ENCODE assay signal across 9 cellular contexts in the genomic region with DNA sequence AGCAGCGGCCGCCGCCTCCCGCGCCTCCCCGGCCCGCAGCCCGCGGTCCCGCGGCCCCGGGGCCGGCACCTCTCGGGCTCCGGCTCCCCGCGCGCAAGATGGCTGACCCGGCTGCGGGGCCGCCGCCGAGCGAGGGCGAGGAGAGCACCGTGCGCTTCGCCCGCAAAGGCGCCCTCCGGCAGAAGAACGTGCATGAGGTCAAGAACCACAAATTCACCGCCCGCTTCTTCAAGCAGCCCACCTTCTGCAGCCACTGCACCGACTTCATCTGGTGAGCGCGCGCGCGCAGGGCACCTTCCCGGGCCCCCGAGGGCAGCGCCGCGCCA. TPM values are rescaled to one million over a fixed set of nuclear protein-coding genes. Genes with fewer than 3 reads are reported as not detected.
DNase-seq lines count a peak whose midpoint lies in the region; ATAC-seq and TF ChIP-seq lines count a peak whose summit lies in the region.
"Had no signal": no experiment of that assay in that cellular context is flagged by ENCODE, and none has a peak within 500 bp of the region (broad histone marks: within the 10 kb centered on the region; RNA-seq: fewer than 3 reads in every experiment).

No MANE protein-coding gene starts in this region.

- TF ChIP-seq CTCF in right lobe of liver (IDR thresholded peaks at IDR 0.05), result no peak

- peaks cover 0 to 44% (median 37%) of the 10 kb centered on the region in 11 experiments; a peak in 19 of 22 replicates for H3K27me3 ChIP-seq in BLaER1 treated with 17β-estradiol and CSF1 and Interleukin-3, amounts not matched to agents 10 nM and 100 nM
- peaks cover 23% of the 10 kb centered on the region for H3K27me3 ChIP-seq in SJSA1 (replicated peaks)
- H3K27me3 ChIP-seq in right lobe of liver, result no peaks in the 10 kb centered on the region

- intact Hi-C loops in right lobe of liver (cut with DNase I), result no loop called here

- peaks cover 2 to 10% (median 7%) of the 10 kb centered on the region in 11 experiments; a peak in 15 of 22 replicates for H3K9me3 ChIP-seq in BLaER1 treated with 17β-estradiol and CSF1 and Interleukin-3, amounts not matched to agents 10 nM and 100 nM (replicated peaks in 1 of 11)
- H3K9me3 ChIP-seq in SJSA1 (replicated peaks), result no peaks in the 10 kb centered on the region
- H3K9me3 ChIP-seq in right lobe of liver, result no peaks in the 10 kb centered on the region

- peak overlapping the region; percentile 66 to 98 (median 88) for H3K4me3 ChIP-seq in BLaER1 treated with 17β-estradiol and CSF1 and Interleukin-3, amounts not matched to agents 10 nM and 100 nM
- H3K4me3 ChIP-seq in SJSA1 (peak overlapping the region; percentile 40), right lobe of liver (peak overlapping the region; percentile 32 to 50 (median 37))

- H3K36me3 ChIP-seq in BLaER1 treated with 17β-estradiol and CSF1 and Interleukin-3, amounts not matched to agents 10 nM and 100 nM, result peaks cover 0 to 27% (median 16%) of the 10 kb centered on the region in 11 experiments; a peak in 13 of 22 replicates
- no peaks in the 10 kb centered on the region for H3K36me3 ChIP-seq in SJSA1
- no peaks in the 10 kb centered on the region for H3K36me3 ChIP-seq in right lobe of liver

- peak overlapping the region; percentile 74 to 89 (median 83) for H3K9ac ChIP-seq in BLaER1 treated with 17β-estradiol and CSF1 and Interleukin-3, amounts not matched to agents 10 nM and 100 nM
- H3K9ac ChIP-seq: parathyroid adenoma had no signal

- DNase-seq in SJSA1 (ENCODE audit: low read depth in 1 of 2, low spot score in 2 of 2) (peak in 1 of 2 experiments; percentile 12), right lobe of liver (no peak), AG08395 (ENCODE audit: low spot score) (no peak), DMS79 treated with DMSO at 0.1 percent for 48 hours (lab: John Stamatoyannopoulos, UW) (no peak), T-helper 9 cell (no peak)

- no CpG with 5 or more reads among the region's 45 CpGs for WGBS in right lobe of liver (ENCODE audit: insufficient coverage, low coverage, low lambda C conversion rate, missing lambda C conversion rate)

- ATAC-seq in GM21360 (IDR thresholded peaks at IDR 0.05; ENCODE audit: unreplicated experiment) (peak; percentile 23), right lobe of liver (no peak), GM21786 (IDR thresholded peaks at IDR 0.05; ENCODE audit: unreplicated experiment) (no peak)

- H3K27ac ChIP-seq in BLaER1 treated with 17β-estradiol and CSF1 and Interleukin-3, amounts not matched to agents 10 nM and 100 nM, result peak overlapping the region; percentile 54 to 85 (median 73); a peak in 21 of 22 replicates
- no peak overlapping the region for H3K27ac ChIP-seq in SJSA1
- peak overlapping the region in 1 of 3 donors; percentile 37 for H3K27ac ChIP-seq in right lobe of liver
- H3K27ac ChIP-seq: parathyroid adenoma had no signal

- TF ChIP-seq POLR2A in right lobe of liver (IDR thresholded peaks at IDR 0.05), result no peak

- H3K4me1 ChIP-seq in BLaER1 treated with 17β-estradiol and CSF1 and Interleukin-3, amounts not matched to agents 10 nM and 100 nM, result peaks cover 39 to 56% (median 48%) of the 10 kb centered on the region in 10 experiments
- peaks cover 23% of the 10 kb centered on the region for H3K4me1 ChIP-seq in SJSA1 (replicated peaks)
- H3K4me1 ChIP-seq in right lobe of liver, result no peaks in the 10 kb centered on the region
- H3K4me1 ChIP-seq: parathyroid adenoma had no signal

- peak overlapping the region; percentile 92 to 99 (median 95) for H3K4me2 ChIP-seq in BLaER1 treated with 17β-estradiol and CSF1 and Interleukin-3, amounts not matched to agents 10 nM and 100 nM

- H4K20me1 ChIP-seq in BLaER1 treated with 17β-estradiol and CSF1 and Interleukin-3, amounts not matched to agents 10 nM and 100 nM, result peaks cover 8 to 42% (median 30%) of the 10 kb centered on the region in 11 experiments; a peak in 17 of 22 replicates

RNA-seq across cellular contexts. Expression of gene PRKCB, which starts 0.3 kb away (rescaled TPM):
- total RNA-seq in SJSA1 (2014; rRNA removed; shearing (Covaris generic)), result 1.8 and 4.2 TPM in 2 replicates
- 1 to 10 TPM; 1.7 to 8.1 (median 3.5) TPM for total RNA-seq in right lobe of liver

Comparison
In these comparisons a context has a peak if more than half of its experiments do, and no peak if none do; other contexts are left out.
1. H3K4me3 ChIP-seq: peak in every context shown above with its lines; median percentile 88 in BLaER1 treated with 17β-estradiol and CSF1 and Interleukin-3, amounts not matched to agents 10 nM and 100 nM; 40 in SJSA1; 37 in right lobe of liver.